16 cellular contexts compared by ENCODE assay signal in genomic region chr11:18794956-18795355, GRCh38.
DNase-seq lines count a peak whose midpoint lies in the region; ATAC-seq and TF ChIP-seq lines count a peak whose summit lies in the region.
"Had no signal": no experiment of that assay in that cellular context is flagged by ENCODE, and none has a peak within 500 bp of the region (broad histone marks: within the 10 kb centered on the region; RNA-seq: fewer than 3 reads in every experiment).

No MANE protein-coding gene starts in this region.

- H3K9ac ChIP-seq in OCI-LY3 (ENCODE audit: low read length): no peak overlapping the region

- no peaks in the 10 kb centered on the region for H3K9me3 ChIP-seq in OCI-LY3 (ENCODE audit: insufficient read depth, low read length)
- H3K9me3 ChIP-seq: HAP-1 had no signal

- peaks cover 14% of the 10 kb centered on the region; the same call in 1 of the 2 replicates for H3K27me3 ChIP-seq in OCI-LY3 (ENCODE audit: low read depth, low read length)

- H3K36me3 ChIP-seq in OCI-LY3 (replicated peaks; ENCODE audit: low read depth, low read length): no peaks in the 10 kb centered on the region
- H3K36me3 ChIP-seq: HAP-1 had no signal

- H3K79me2 ChIP-seq in OCI-LY3 (ENCODE audit: low read length): no peaks in the 10 kb centered on the region

- no peak overlapping the region for H3K4me3 ChIP-seq in OCI-LY3 (ENCODE audit: low read length)
- H3K4me3 ChIP-seq: HAP-1 had no signal

- peak; percentile 73 for ATAC-seq in GM19025 (IDR thresholded peaks at IDR 0.05; ENCODE audit: low read depth, unreplicated experiment)
- no peak for ATAC-seq in GM21737 (IDR thresholded peaks at IDR 0.05; ENCODE audit: unreplicated experiment)
- ATAC-seq in GM21381 (IDR thresholded peaks at IDR 0.05; ENCODE audit: unreplicated experiment): no peak

- H3K4me1 ChIP-seq in OCI-LY3 (ENCODE audit: low read length): peaks cover 7% of the 10 kb centered on the region
- H3K4me1 ChIP-seq: HAP-1 had no signal

- DNase-seq in iPS-NIHi7 (ENCODE audit: extremely low spot score) (peak; percentile 1), SKM-1 (lab: John Stamatoyannopoulos, UW; ENCODE audit: unreplicated experiment) (no peak)
- DNase-seq: C1 segment of cervical spinal cord; Calu3; CD4-positive, alpha-beta memory T cell; COR-L47; DMS53; DMS79 treated with DMSO at 0.1 percent for 48 hours; GF-D8; GOT3; HFFc6 had no signal

- TF ChIP-seq CTCF in OCI-LY3 (IDR thresholded peaks at IDR 0.05; ENCODE audit: low read depth, low read length): no peak

- peak overlapping the region; percentile 27; the same call in 1 of the 2 replicates for H3K4me2 ChIP-seq in OCI-LY3 (ENCODE audit: low read length)

- H2AFZ ChIP-seq in OCI-LY3 (ENCODE audit: low read depth, low read length): peak overlapping the region; percentile 69; the same call in 1 of the 2 replicates

- no peaks in the 10 kb centered on the region for H4K20me1 ChIP-seq in OCI-LY3 (ENCODE audit: insufficient read depth, low read length)

- no peak overlapping the region for H3K27ac ChIP-seq in OCI-LY3 (ENCODE audit: low read length)
